Comparison of ENCODE assay signal across 15 cellular contexts in the genomic region with DNA sequence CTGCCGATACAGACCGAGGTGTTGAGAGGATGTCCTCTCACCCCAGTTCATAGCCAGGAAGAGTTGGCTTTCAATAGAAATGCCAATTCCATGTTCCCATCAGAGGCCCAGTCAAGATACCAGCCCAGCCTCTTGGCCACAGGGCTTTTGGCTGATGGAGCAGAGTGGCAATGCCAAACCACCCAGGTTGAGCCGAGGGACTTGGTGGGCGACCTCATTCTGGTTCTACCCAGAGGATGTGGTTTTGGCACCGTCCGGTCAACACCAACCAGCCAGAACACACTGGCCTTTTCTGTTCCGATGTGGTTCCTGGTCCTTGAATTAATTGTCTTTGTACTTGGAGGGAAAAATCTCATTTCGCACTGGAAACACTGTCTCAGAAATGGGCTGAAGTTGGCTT.
DNase-seq lines count a peak whose midpoint lies in the region; TF ChIP-seq lines count a peak whose summit lies in the region.
"Had no signal": no experiment of that assay in that cellular context is flagged by ENCODE, and none has a peak within 500 bp of the region (broad histone marks: within the 10 kb centered on the region; RNA-seq: fewer than 3 reads in every experiment).

No MANE protein-coding gene starts in this region.

- H3K27me3 Mint-ChIP-seq in brain (peaks cover 9% of the 10 kb centered on the region), nephron (ENCODE audit: low read depth) (no peaks in the 10 kb centered on the region)

- H3K9me3 ChIP-seq in MG63 (no peaks in the 10 kb centered on the region), tibial artery (no peaks in the 10 kb centered on the region), SJCRH30 (replicated peaks) (no peaks in the 10 kb centered on the region)

- H3K36me3 Mint-ChIP-seq in brain: peaks cover 32% of the 10 kb centered on the region
- peaks cover 34% of the 10 kb centered on the region for H3K36me3 Mint-ChIP-seq in nephron (ENCODE audit: low read depth)
- H3K36me3 Mint-ChIP-seq: CD8-positive, alpha-beta T cell had no signal

- DNase-seq in MG63 (peak; percentile 80), tibial artery (peak in 1 of 2 donors; percentile 69), NCI-H446 (lab: John Stamatoyannopoulos, UW) (no peak), NCI-H510A treated with DMSO at 0.1 percent for 48 hours (lab: John Stamatoyannopoulos, UW) (no peak), SJCRH30 (no peak)
- DNase-seq: CD8-positive, alpha-beta T cell; COR-L47; DMS153; DMS79 treated with DMSO at 0.1 percent for 48 hours; EL; GOT3; H9 had no signal

- TF ChIP-seq CTCF in brain (conservative IDR thresholded peaks at IDR 0.05) (no peak), nephron (IDR thresholded peaks at IDR 0.05; ENCODE audit: unreplicated experiment in 3 of 3) (no peak), tibial artery (IDR thresholded peaks at IDR 0.05) (no peak)

- H3K4me3 ChIP-seq in MG63 (no peak overlapping the region), tibial artery (no peak overlapping the region), SJCRH30 (no peak overlapping the region)

- intact Hi-C loops in tibial artery (cut with DNase I; ENCODE audit: low total_unique reads): no loop called here

- H3K27ac ChIP-seq in tibial artery: peak overlapping the region; percentile 5 to 57
- H3K27ac ChIP-seq in SJCRH30: no peak overlapping the region

- H3K9me3 Mint-ChIP-seq in brain (peaks cover 0 to 8% (median 4%) of the 10 kb centered on the region in 5 experiments), nephron (no peaks in the 10 kb centered on the region)
- H3K9me3 Mint-ChIP-seq: CD8-positive, alpha-beta T cell; H9 had no signal

- peaks cover 0 to 38% (median 24%) of the 10 kb centered on the region in 4 donors for H3K4me1 ChIP-seq in tibial artery
- peaks cover 14% of the 10 kb centered on the region for H3K4me1 ChIP-seq in SJCRH30

- no peaks in the 10 kb centered on the region; the same call in 1 of the 2 replicates for H3K27me3 ChIP-seq in MG63
- H3K27me3 ChIP-seq in tibial artery: no peaks in the 10 kb centered on the region
- no peaks in the 10 kb centered on the region for H3K27me3 ChIP-seq in SJCRH30

- no peak overlapping the region for H3K4me3 Mint-ChIP-seq in brain
- H3K4me3 Mint-ChIP-seq in nephron: no peak overlapping the region
- H3K4me3 Mint-ChIP-seq: CD14-positive monocyte; CD8-positive, alpha-beta T cell; H9 had no signal

- H3K36me3 ChIP-seq in MG63: no peaks in the 10 kb centered on the region
- no peaks in the 10 kb centered on the region for H3K36me3 ChIP-seq in tibial artery
- H3K36me3 ChIP-seq in SJCRH30: peaks cover 11% of the 10 kb centered on the region; the same call in 1 of the 2 replicates

- H3K27ac Mint-ChIP-seq in brain (peak overlapping the region in 3 of 5 experiments; percentile 11 to 97 (median 94)), nephron (peak overlapping the region in 2 of 3 experiments; percentile 42 to 87)
- H3K27ac Mint-ChIP-seq: CD14-positive monocyte; CD8-positive, alpha-beta T cell; H9 had no signal

- H3K4me1 Mint-ChIP-seq in brain (peaks cover 57% of the 10 kb centered on the region), nephron (peaks cover 40% of the 10 kb centered on the region)
- H3K4me1 Mint-ChIP-seq: CD14-positive monocyte had no signal
